Comparison of ENCODE assay signal across 9 cellular contexts in genomic region chr16:74774223-74775139, GRCh38. TPM values are rescaled to one million over a fixed set of nuclear protein-coding genes. Genes with fewer than 3 reads are reported as not detected.
DNase-seq lines count a peak whose midpoint lies in the region; ATAC-seq and TF ChIP-seq lines count a peak whose summit lies in the region.
"Had no signal": no experiment of that assay in that cellular context is flagged by ENCODE, and none has a peak within 500 bp of the region (broad histone marks: within the 10 kb centered on the region; RNA-seq: fewer than 3 reads in every experiment).

TSS of gene FA2H (minus strand) at chr16:74774820. CDS start at chr16:74774755, 65 bp downstream.

- H3K27ac ChIP-seq in hepatocyte = peak within 1 kb of the TSS; percentile 44

- H3K79me2 ChIP-seq in hepatocyte = no peaks in the 10 kb centered on the region

- peaks cover 52% of the 10 kb centered on the region for H3K27me3 ChIP-seq in adipocyte (replicated peaks; ENCODE audit: control insufficient read depth, insufficient read depth, low read length)
- H3K27me3 ChIP-seq in hepatocyte = peaks cover 8% of the 10 kb centered on the region

- H4K20me1 ChIP-seq in hepatocyte (ENCODE audit: insufficient read depth, poor library complexity, severe bottlenecking) = no peaks in the 10 kb centered on the region

- peak; percentile 56 for DNase-seq in NCI-H1048 (lab: John Stamatoyannopoulos, UW)
- peak; percentile 89 for DNase-seq in SW480 (ENCODE audit: low spot score)
- DNase-seq in adipocyte (ENCODE audit: low read depth) = peak; percentile 36
- DNase-seq in hepatocyte (ENCODE audit: low spot score) = peak; percentile 93
- peak; percentile 29 for DNase-seq in retinal pigment epithelial cell (ENCODE audit: low read depth)
- DNase-seq in GF-D8 (lab: John Stamatoyannopoulos, UW) = no peak

- peaks cover 3% of the 10 kb centered on the region for H3K4me1 ChIP-seq in adipocyte (ENCODE audit: control insufficient read depth, insufficient read depth, low read length)
- no peaks in the 10 kb centered on the region for H3K4me1 ChIP-seq in hepatocyte (ENCODE audit: insufficient read depth)

- H3K9me2 ChIP-seq in hepatocyte (replicated peaks; ENCODE audit: insufficient read depth) = no peaks in the 10 kb centered on the region

- WGBS in hepatocyte (ENCODE audit: low lambda C conversion rate, missing lambda C conversion rate) = 1% methylated on average over 68 of the region's 94 CpGs

- no peaks in the 10 kb centered on the region for H3K36me3 ChIP-seq in adipocyte (ENCODE audit: control insufficient read depth, insufficient read depth, low read length, severe bottlenecking)
- no peaks in the 10 kb centered on the region for H3K36me3 ChIP-seq in hepatocyte (replicated peaks; ENCODE audit: insufficient read depth, low read depth)

- H3K4me3 ChIP-seq in adipocyte (ENCODE audit: low read length) (peak within 1 kb of the TSS; percentile 37), hepatocyte (peak within 1 kb of the TSS; percentile 30), retinal pigment epithelial cell (ENCODE audit: low read length) (peak within 1 kb of the TSS; percentile 45)

- ATAC-seq in HG02571 (IDR thresholded peaks at IDR 0.05; ENCODE audit: unreplicated experiment) = peak; percentile 81

- no peaks in the 10 kb centered on the region for H3K9me3 ChIP-seq in adipocyte (ENCODE audit: control insufficient read depth, low read length)
- no peaks in the 10 kb centered on the region for H3K9me3 ChIP-seq in hepatocyte (ENCODE audit: low read depth)

- H3K9ac ChIP-seq in adipocyte (ENCODE audit: low read length) = no peak within 1 kb of the TSS

- H2AFZ ChIP-seq in hepatocyte = peak within 1 kb of the TSS; percentile 54

- TF ChIP-seq CTCF in GM12872 (IDR thresholded peaks at IDR 0.05; ENCODE audit: insufficient read depth, low read depth, low read length) = peak; percentile 7; the same call in 1 of the 3 replicates
- TF ChIP-seq CTCF in hepatocyte (IDR thresholded peaks at IDR 0.05; ENCODE audit: poor library complexity) = peak; percentile 32
- TF ChIP-seq CTCF in retinal pigment epithelial cell (conservative IDR thresholded peaks at IDR 0.05; ENCODE audit: low read depth, low read length) = no peak

- H3K4me2 ChIP-seq in hepatocyte = peak within 1 kb of the TSS; percentile 90

RNA-seq across cellular contexts. Expression of gene FA2H, which starts in this region (rescaled TPM):
- total RNA-seq in hepatocyte = 1.6 and 2.1 TPM in 2 replicates
- polyA plus RNA-seq in hepatocyte = 5.9 and 7.8 TPM in 2 replicates
- total RNA-seq: subcutaneous adipose tissue had no signal
